ENCODE assay signal across 23 cellular contexts in the genomic region with DNA sequence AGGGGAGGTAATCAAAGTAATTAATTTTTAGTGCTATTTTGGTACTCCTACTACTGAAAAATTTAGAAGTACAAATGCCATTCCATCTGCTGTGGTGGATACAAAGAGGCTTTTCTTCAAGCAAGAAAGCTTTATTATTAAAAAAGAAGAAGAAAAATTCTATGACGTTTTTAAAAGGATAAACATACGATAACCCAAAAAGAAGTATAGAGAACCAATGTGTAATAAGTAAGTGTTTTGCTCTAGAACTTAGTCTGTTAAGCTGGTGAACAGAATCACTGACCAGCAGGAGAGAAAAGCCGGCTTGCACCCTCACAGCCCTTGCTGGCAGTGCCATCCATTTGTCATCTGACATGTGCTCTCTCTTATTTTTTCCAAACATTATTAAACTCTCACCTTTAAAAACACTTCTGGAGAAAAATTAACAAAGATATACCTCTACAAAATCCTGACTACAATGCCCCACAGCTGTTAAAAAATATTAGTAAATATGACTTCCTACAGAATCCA.
DNase-seq lines count a peak whose midpoint lies in the region; ATAC-seq lines count a peak whose summit lies in the region.
"Had no signal": no experiment of that assay in that cellular context is flagged by ENCODE, and none has a peak within 500 bp of the region (broad histone marks: within the 10 kb centered on the region; RNA-seq: fewer than 3 reads in every experiment).

No MANE protein-coding gene starts in this region.

- DNase-seq in CD4-positive, alpha-beta memory T cell = no peak
- peak; percentile 45 for DNase-seq in Jurkat, Clone E6-1 (ENCODE audit: low read depth, low spot score)
- DNase-seq in caudate nucleus (lab: John Stamatoyannopoulos, UW) (peak in 4 of 61 donors; percentile 3 to 12 (median 7)), pons (ENCODE audit: low spot score) (peak; percentile 67), hepatic stellate cell (ENCODE audit: low spot score) (no peak)
- no peak for DNase-seq in stimulated activated naive B cell treated with anti-CD40 and anti-IgM and Interleukin-4, amounts not matched to agents 10 μg/mL and 1 μg/mL and 100 μg/mL, for 72 hours
- DNase-seq: activated naive CD4-positive, alpha-beta T cell treated with anti-CD3 and anti-CD28 coated beads, Interleukin-2, amount 10 ng/mL, durations not matched to agents 7 days and 5 days; activated T-cell treated with anti-CD3 and anti-CD28 coated beads, Interleukin-2, amount 50 U/mL, for 48 hours; aorta; cortex of kidney; heart right ventricle; mesenchymal stem cell; NCI-H187; NCI-H524; occipital lobe; PC-9; Right ventricle myocardium superior; stomach; transverse colon had no signal

- H3K27me3 Mint-ChIP-seq in CD4-positive, alpha-beta memory T cell = no peaks in the 10 kb centered on the region
- no peaks in the 10 kb centered on the region for H3K27me3 Mint-ChIP-seq in stimulated activated naive B cell treated with anti-CD40 and anti-IgM and Interleukin-4, amounts not matched to agents 10 μg/mL and 1 μg/mL and 100 μg/mL, for 72 hours
- H3K27me3 Mint-ChIP-seq: activated CD4-positive, alpha-beta T cell treated with anti-CD3 and anti-CD28 coated beads for 36 hours; activated naive CD4-positive, alpha-beta T cell treated with anti-CD3 and anti-CD28 coated beads, Interleukin-2, amount 10 ng/mL, durations not matched to agents 7 days and 5 days had no signal

- POLR2A ChIA-PET in CD4-positive, alpha-beta memory T cell (lab: Charles Lee; ENCODE audit: partially characterized antibody) = interaction anchor here (0.7 to 2.0 kb wide), 5 partner anchors 9 to 297 kb away, joined by 3 to 6 read pairs (median 4); no protein-coding TSS in a partner anchor

- intact Hi-C loops in CD4-positive, alpha-beta memory T cell (cut with micrococcal nuclease) = no loop called here

- no peak overlapping the region for H3K27ac ChIP-seq in CD4-positive, alpha-beta memory T cell (ENCODE audit: low read depth, low read length)
- H3K27ac ChIP-seq in caudate nucleus (ENCODE audit: low read depth, low read length) = peak overlapping the region; percentile 47
- H3K27ac ChIP-seq: BLaER1, cardiac muscle cell, heart right ventricle, PC-9, stomach, transverse colon had no signal

- peaks cover 67% of the 10 kb centered on the region for H3K4me1 ChIP-seq in CD4-positive, alpha-beta memory T cell (ENCODE audit: insufficient read depth, low read length)

- H3K9me3 Mint-ChIP-seq in CD4-positive, alpha-beta memory T cell = no peaks in the 10 kb centered on the region
- peaks cover 0 to 3% of the 10 kb centered on the region in 2 donors for H3K9me3 Mint-ChIP-seq in stimulated activated naive B cell treated with anti-CD40 and anti-IgM and Interleukin-4, amounts not matched to agents 10 μg/mL and 1 μg/mL and 100 μg/mL, for 72 hours

- CTCF ChIA-PET in CD4-positive, alpha-beta memory T cell (lab: Charles Lee; ENCODE audit: partially characterized antibody) = interaction anchor here (0.9 to 1.4 kb wide), 3 partner anchors 8 to 37 kb away, joined by 3 to 4 read pairs (median 3); no protein-coding TSS in a partner anchor

- H3K36me3 ChIP-seq in CD4-positive, alpha-beta memory T cell (ENCODE audit: insufficient read depth, low read length) = no peaks in the 10 kb centered on the region
- H3K36me3 ChIP-seq: BLaER1, cardiac muscle cell, heart right ventricle, stomach, transverse colon had no signal

- H3K4me3 ChIP-seq in CD4-positive, alpha-beta memory T cell (ENCODE audit: low read length in 2 of 2) = no peak overlapping the region
- H3K4me3 ChIP-seq in Jurkat, Clone E6-1 (ENCODE audit: low read length) = no peak overlapping the region
- H3K4me3 ChIP-seq: BLaER1, cardiac muscle cell, heart right ventricle, PC-9, stomach, transverse colon had no signal

- H3K4me3 Mint-ChIP-seq in CD4-positive, alpha-beta memory T cell = peak overlapping the region in 2 of 8 donors; percentile 34 to 41
- H3K4me3 Mint-ChIP-seq in stimulated activated naive B cell treated with anti-CD40 and anti-IgM and Interleukin-4, amounts not matched to agents 10 μg/mL and 1 μg/mL and 100 μg/mL, for 72 hours = no peak overlapping the region

- ATAC-seq in GM18907 (IDR thresholded peaks at IDR 0.05; ENCODE audit: unreplicated experiment) = no peak
- ATAC-seq in stimulated activated naive B cell treated with anti-CD40 and anti-IgM and Interleukin-4, amounts not matched to agents 10 μg/mL and 1 μg/mL and 100 μg/mL, for 72 hours (replicated peaks) = no peak
- ATAC-seq: heart right ventricle had no signal

- H3K27ac Mint-ChIP-seq in CD4-positive, alpha-beta memory T cell = peak overlapping the region in 4 of 7 donors; percentile 11 to 64 (median 16)
- no peak overlapping the region for H3K27ac Mint-ChIP-seq in stimulated activated naive B cell treated with anti-CD40 and anti-IgM and Interleukin-4, amounts not matched to agents 10 μg/mL and 1 μg/mL and 100 μg/mL, for 72 hours

- H3K27me3 ChIP-seq in CD4-positive, alpha-beta memory T cell (ENCODE audit: insufficient read depth, low read length) = no peaks in the 10 kb centered on the region
- H3K27me3 ChIP-seq: BLaER1, cardiac muscle cell, heart right ventricle, stomach, transverse colon had no signal

- no peaks in the 10 kb centered on the region for H3K36me3 Mint-ChIP-seq in CD4-positive, alpha-beta memory T cell
- H3K36me3 Mint-ChIP-seq in stimulated activated naive B cell treated with anti-CD40 and anti-IgM and Interleukin-4, amounts not matched to agents 10 μg/mL and 1 μg/mL and 100 μg/mL, for 72 hours = peaks cover 12% of the 10 kb centered on the region in 2 donors

- H3K4me1 Mint-ChIP-seq in CD4-positive, alpha-beta memory T cell = peaks cover 55 to 72% (median 62%) of the 10 kb centered on the region in 4 donors
- H3K4me1 Mint-ChIP-seq in stimulated activated naive B cell treated with anti-CD40 and anti-IgM and Interleukin-4, amounts not matched to agents 10 μg/mL and 1 μg/mL and 100 μg/mL, for 72 hours = peaks cover 25 to 63% of the 10 kb centered on the region in 2 donors

- H3K9me3 ChIP-seq in CD4-positive, alpha-beta memory T cell (ENCODE audit: control insufficient read depth in 1 of 2, low read length in 2 of 2) = no peaks in the 10 kb centered on the region
- H3K9me3 ChIP-seq: stomach, transverse colon had no signal

Comparison
In these comparisons a context has a peak if more than half of its experiments do, and no peak if none do; other contexts are left out.
1. DNase-seq: peak in Jurkat, Clone E6-1 (single experiment) and pons (single experiment); none in CD4-positive, alpha-beta memory T cell (0 of 5), hepatic stellate cell (single experiment) and stimulated activated naive B cell treated with anti-CD40 and anti-IgM and Interleukin-4, amounts not matched to agents 10 μg/mL and 1 μg/mL and 100 μg/mL, for 72 hours (single experiment).